In the genomic region with DNA sequence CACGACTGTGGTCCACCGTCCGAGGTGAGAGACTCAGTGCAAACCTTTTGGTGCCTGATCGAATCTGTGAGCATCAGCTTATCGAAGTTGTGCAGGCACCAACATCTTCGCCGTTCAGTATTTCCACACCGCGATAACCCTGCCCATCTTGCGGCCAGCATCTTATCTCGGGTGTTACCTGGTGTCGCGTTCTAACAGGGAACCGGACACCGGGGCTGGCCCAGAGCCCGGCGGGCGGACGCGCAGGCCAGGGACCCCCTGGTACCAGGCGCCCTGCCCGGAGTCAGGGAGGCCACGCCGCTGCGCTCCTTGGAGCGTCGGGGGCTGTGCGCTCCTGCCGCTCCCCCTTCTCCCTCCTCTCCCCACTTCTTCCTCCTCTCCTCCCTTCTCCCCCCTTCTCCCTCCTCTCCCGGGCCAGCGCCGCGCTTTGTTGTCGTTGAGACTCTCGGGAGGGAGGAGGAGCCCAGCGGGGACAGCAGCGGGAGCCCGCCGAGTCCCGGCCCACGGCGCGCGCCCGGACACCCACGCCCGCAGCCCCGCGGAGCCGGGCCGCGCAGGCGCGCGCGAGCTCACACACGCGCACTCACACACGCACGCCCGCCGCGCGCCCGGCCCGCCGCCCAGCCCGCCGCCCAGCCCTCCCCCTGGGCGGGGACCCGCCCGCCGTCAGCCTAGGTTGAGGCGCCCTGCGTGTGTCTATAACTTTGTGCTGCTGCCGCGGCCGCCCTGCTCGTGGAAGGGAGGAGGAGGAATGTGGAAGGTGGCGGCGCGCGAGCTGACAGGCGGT, we compare ENCODE assay signal across 1 cellular context.
TF ChIP-seq lines count a peak whose summit lies in the region.

No MANE protein-coding gene starts in this region.

TF ChIP-seq in GM12878, 131 proteins besides CTCF, POLR2A, EP300 and RAD21 (continued from another document and continues in another):
- TF ChIP-seq, protein P1, sequence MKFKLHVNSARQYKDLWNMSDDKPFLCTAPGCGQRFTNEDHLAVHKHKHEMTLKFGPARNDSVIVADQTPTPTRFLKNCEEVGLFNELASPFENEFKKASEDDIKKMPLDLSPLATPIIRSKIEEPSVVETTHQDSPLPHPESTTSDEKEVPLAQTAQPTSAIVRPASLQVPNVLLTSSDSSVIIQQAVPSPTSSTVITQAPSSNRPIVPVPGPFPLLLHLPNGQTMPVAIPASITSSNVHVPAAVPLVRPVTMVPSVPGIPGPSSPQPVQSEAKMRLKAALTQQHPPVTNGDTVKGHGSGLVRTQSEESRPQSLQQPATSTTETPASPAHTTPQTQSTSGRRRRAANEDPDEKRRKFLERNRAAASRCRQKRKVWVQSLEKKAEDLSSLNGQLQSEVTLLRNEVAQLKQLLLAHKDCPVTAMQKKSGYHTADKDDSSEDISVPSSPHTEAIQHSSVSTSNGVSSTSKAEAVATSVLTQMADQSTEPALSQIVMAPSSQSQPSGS (IDR thresholded peaks at IDR 0.05; ENCODE audit: low read length): no peak
- TF ChIP-seq MYC (IDR thresholded peaks at IDR 0.05; ENCODE audit: insufficient read depth, insufficient read length, insufficient replicate concordance, low read length, severe bottlenecking) (no peak), CHD4 (IDR thresholded peaks at IDR 0.05) (no peak), RFX5 (IDR thresholded peaks at IDR 0.05; ENCODE audit: low read depth, low read length) (no peak), SUPT20H (IDR thresholded peaks at IDR 0.05; ENCODE audit: borderline replicate concordance, control insufficient read depth, low read depth, low read length) (no peak), BHLHE40 (IDR thresholded peaks at IDR 0.05; ENCODE audit: borderline replicate concordance in 1 of 2, low read depth in 2 of 2, low read length in 1 of 2) (peak; percentile 38 to 61; a peak in 3 of 4 replicates), TARDBP (IDR thresholded peaks at IDR 0.05; ENCODE audit: borderline replicate concordance) (no peak), BCL11A (IDR thresholded peaks at IDR 0.05; ENCODE audit: low read depth, low read length) (no peak), MTA3 (IDR thresholded peaks at IDR 0.05; ENCODE audit: borderline replicate concordance, low read length) (no peak), CHD2 (IDR thresholded peaks at IDR 0.05; ENCODE audit: borderline replicate concordance, low read depth, low read length) (peak; percentile 41; the same call in 1 of the 2 replicates), BACH1 (IDR thresholded peaks at IDR 0.05; ENCODE audit: borderline replicate concordance) (peak; percentile 88; the same call in 1 of the 2 replicates), BMI1 (IDR thresholded peaks at IDR 0.05; ENCODE audit: borderline replicate concordance) (no peak), KDM1A (IDR thresholded peaks at IDR 0.05; ENCODE audit: borderline replicate concordance) (no peak), POU2F2 (IDR thresholded peaks at IDR 0.05; ENCODE audit: borderline replicate concordance, low read depth, low read length) (no peak), TCF7 (IDR thresholded peaks at IDR 0.05; ENCODE audit: borderline replicate concordance) (no peak), ZNF207 (IDR thresholded peaks at IDR 0.05; ENCODE audit: borderline replicate concordance) (0 out of 2 replicates have a peak, but pooled peaks have one; percentile 48), SMC3 (IDR thresholded peaks at IDR 0.05; ENCODE audit: borderline replicate concordance, low read length) (peak; percentile 5; the same call in 1 of the 2 replicates), EGR1 (IDR thresholded peaks at IDR 0.05; ENCODE audit: borderline replicate concordance in 1 of 2, low read depth in 2 of 2, low read length in 2 of 2) (peak in 1 of 2 experiments; percentile 52; a peak in 1 of 3 replicates), FOXK2 (IDR thresholded peaks at IDR 0.05) (no peak), YBX1 (IDR thresholded peaks at IDR 0.05) (no peak), JUNB (IDR thresholded peaks at IDR 0.05) (no peak)
- TF ChIP-seq, protein P2, sequence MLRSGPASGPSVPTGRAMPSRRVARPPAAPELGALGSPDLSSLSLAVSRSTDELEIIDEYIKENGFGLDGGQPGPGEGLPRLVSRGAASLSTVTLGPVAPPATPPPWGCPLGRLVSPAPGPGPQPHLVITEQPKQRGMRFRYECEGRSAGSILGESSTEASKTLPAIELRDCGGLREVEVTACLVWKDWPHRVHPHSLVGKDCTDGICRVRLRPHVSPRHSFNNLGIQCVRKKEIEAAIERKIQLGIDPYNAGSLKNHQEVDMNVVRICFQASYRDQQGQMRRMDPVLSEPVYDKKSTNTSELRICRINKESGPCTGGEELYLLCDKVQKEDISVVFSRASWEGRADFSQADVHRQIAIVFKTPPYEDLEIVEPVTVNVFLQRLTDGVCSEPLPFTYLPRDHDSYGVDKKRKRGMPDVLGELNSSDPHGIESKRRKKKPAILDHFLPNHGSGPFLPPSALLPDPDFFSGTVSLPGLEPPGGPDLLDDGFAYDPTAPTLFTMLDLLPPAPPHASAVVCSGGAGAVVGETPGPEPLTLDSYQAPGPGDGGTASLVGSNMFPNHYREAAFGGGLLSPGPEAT (IDR thresholded peaks at IDR 0.05; ENCODE audit: low read depth): no peak; the same call in 1 of the 2 replicates
- TF ChIP-seq, protein P3, sequence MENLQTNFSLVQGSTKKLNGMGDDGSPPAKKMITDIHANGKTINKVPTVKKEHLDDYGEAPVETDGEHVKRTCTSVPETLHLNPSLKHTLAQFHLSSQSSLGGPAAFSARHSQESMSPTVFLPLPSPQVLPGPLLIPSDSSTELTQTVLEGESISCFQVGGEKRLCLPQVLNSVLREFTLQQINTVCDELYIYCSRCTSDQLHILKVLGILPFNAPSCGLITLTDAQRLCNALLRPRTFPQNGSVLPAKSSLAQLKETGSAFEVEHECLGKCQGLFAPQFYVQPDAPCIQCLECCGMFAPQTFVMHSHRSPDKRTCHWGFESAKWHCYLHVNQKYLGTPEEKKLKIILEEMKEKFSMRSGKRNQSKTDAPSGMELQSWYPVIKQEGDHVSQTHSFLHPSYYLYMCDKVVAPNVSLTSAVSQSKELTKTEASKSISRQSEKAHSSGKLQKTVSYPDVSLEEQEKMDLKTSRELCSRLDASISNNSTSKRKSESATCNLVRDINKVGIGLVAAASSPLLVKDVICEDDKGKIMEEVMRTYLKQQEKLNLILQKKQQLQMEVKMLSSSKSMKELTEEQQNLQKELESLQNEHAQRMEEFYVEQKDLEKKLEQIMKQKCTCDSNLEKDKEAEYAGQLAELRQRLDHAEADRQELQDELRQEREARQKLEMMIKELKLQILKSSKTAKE (IDR thresholded peaks at IDR 0.05; ENCODE audit: low read depth, poor library complexity, severe bottlenecking): no peak
- TF ChIP-seq, protein P4, sequence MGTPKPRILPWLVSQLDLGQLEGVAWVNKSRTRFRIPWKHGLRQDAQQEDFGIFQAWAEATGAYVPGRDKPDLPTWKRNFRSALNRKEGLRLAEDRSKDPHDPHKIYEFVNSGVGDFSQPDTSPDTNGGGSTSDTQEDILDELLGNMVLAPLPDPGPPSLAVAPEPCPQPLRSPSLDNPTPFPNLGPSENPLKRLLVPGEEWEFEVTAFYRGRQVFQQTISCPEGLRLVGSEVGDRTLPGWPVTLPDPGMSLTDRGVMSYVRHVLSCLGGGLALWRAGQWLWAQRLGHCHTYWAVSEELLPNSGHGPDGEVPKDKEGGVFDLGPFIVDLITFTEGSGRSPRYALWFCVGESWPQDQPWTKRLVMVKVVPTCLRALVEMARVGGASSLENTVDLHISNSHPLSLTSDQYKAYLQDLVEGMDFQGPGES (IDR thresholded peaks at IDR 0.05): no peak
- TF ChIP-seq, protein P5, sequence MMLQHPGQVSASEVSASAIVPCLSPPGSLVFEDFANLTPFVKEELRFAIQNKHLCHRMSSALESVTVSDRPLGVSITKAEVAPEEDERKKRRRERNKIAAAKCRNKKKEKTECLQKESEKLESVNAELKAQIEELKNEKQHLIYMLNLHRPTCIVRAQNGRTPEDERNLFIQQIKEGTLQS (IDR thresholded peaks at IDR 0.05; ENCODE audit: borderline replicate concordance, extremely low read depth, low read depth, low read length): no peak
- TF ChIP-seq, protein P6, sequence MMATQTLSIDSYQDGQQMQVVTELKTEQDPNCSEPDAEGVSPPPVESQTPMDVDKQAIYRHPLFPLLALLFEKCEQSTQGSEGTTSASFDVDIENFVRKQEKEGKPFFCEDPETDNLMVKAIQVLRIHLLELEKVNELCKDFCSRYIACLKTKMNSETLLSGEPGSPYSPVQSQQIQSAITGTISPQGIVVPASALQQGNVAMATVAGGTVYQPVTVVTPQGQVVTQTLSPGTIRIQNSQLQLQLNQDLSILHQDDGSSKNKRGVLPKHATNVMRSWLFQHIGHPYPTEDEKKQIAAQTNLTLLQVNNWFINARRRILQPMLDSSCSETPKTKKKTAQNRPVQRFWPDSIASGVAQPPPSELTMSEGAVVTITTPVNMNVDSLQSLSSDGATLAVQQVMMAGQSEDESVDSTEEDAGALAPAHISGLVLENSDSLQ (IDR thresholded peaks at IDR 0.05): peak; percentile 28; the same call in 1 of the 2 replicates
- TF ChIP-seq, protein P7, sequence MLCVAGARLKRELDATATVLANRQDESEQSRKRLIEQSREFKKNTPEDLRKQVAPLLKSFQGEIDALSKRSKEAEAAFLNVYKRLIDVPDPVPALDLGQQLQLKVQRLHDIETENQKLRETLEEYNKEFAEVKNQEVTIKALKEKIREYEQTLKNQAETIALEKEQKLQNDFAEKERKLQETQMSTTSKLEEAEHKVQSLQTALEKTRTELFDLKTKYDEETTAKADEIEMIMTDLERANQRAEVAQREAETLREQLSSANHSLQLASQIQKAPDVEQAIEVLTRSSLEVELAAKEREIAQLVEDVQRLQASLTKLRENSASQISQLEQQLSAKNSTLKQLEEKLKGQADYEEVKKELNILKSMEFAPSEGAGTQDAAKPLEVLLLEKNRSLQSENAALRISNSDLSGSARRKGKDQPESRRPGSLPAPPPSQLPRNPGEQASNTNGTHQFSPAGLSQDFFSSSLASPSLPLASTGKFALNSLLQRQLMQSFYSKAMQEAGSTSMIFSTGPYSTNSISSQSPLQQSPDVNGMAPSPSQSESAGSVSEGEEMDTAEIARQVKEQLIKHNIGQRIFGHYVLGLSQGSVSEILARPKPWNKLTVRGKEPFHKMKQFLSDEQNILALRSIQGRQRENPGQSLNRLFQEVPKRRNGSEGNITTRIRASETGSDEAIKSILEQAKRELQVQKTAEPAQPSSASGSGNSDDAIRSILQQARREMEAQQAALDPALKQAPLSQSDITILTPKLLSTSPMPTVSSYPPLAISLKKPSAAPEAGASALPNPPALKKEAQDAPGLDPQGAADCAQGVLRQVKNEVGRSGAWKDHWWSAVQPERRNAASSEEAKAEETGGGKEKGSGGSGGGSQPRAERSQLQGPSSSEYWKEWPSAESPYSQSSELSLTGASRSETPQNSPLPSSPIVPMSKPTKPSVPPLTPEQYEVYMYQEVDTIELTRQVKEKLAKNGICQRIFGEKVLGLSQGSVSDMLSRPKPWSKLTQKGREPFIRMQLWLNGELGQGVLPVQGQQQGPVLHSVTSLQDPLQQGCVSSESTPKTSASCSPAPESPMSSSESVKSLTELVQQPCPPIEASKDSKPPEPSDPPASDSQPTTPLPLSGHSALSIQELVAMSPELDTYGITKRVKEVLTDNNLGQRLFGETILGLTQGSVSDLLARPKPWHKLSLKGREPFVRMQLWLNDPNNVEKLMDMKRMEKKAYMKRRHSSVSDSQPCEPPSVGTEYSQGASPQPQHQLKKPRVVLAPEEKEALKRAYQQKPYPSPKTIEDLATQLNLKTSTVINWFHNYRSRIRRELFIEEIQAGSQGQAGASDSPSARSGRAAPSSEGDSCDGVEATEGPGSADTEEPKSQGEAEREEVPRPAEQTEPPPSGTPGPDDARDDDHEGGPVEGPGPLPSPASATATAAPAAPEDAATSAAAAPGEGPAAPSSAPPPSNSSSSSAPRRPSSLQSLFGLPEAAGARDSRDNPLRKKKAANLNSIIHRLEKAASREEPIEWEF (IDR thresholded peaks at IDR 0.05; ENCODE audit: insufficient replicate concordance, low read depth, low read length): no peak
- TF ChIP-seq, protein P8, sequence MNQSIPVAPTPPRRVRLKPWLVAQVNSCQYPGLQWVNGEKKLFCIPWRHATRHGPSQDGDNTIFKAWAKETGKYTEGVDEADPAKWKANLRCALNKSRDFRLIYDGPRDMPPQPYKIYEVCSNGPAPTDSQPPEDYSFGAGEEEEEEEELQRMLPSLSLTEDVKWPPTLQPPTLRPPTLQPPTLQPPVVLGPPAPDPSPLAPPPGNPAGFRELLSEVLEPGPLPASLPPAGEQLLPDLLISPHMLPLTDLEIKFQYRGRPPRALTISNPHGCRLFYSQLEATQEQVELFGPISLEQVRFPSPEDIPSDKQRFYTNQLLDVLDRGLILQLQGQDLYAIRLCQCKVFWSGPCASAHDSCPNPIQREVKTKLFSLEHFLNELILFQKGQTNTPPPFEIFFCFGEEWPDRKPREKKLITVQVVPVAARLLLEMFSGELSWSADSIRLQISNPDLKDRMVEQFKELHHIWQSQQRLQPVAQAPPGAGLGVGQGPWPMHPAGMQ (IDR thresholded peaks at IDR 0.05; ENCODE audit: borderline replicate concordance): no peak
- TF ChIP-seq, protein P9, sequence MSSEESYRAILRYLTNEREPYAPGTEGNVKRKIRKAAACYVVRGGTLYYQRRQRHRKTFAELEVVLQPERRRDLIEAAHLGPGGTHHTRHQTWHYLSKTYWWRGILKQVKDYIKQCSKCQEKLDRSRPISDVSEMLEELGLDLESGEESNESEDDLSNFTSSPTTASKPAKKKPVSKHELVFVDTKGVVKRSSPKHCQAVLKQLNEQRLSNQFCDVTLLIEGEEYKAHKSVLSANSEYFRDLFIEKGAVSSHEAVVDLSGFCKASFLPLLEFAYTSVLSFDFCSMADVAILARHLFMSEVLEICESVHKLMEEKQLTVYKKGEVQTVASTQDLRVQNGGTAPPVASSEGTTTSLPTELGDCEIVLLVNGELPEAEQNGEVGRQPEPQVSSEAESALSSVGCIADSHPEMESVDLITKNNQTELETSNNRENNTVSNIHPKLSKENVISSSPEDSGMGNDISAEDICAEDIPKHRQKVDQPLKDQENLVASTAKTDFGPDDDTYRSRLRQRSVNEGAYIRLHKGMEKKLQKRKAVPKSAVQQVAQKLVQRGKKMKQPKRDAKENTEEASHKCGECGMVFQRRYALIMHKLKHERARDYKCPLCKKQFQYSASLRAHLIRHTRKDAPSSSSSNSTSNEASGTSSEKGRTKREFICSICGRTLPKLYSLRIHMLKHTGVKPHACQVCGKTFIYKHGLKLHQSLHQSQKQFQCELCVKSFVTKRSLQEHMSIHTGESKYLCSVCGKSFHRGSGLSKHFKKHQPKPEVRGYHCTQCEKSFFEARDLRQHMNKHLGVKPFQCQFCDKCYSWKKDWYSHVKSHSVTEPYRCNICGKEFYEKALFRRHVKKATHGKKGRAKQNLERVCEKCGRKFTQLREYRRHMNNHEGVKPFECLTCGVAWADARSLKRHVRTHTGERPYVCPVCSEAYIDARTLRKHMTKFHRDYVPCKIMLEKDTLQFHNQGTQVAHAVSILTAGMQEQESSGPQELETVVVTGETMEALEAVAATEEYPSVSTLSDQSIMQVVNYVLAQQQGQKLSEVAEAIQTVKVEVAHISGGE (CRISPR knock-in tag; IDR thresholded peaks at IDR 0.05): no peak
